Comparison of ENCODE assay signal across 8 cellular contexts in genomic region chr16:29876578-29877249, GRCh38. TPM values are rescaled to one million over a fixed set of nuclear protein-coding genes. Genes with fewer than 3 reads are reported as not detected.
DNase-seq lines count a peak whose midpoint lies in the region; ATAC-seq and TF ChIP-seq lines count a peak whose summit lies in the region.

No MANE protein-coding gene starts in this region.

- H3K9me3 ChIP-seq in stomach: no peaks in the 10 kb centered on the region

- H3K79me2 ChIP-seq in KMS-11 (ENCODE audit: insufficient read depth, low read depth): no peaks in the 10 kb centered on the region

- H3K4me1 ChIP-seq in KMS-11 (ENCODE audit: low read depth, poor library complexity, severe bottlenecking) (no peaks in the 10 kb centered on the region), stomach (peaks cover 0 to 13% (median 9%) of the 10 kb centered on the region in 4 donors)

- H3K4me2 ChIP-seq in KMS-11: peak overlapping the region; percentile 41; the same call in 1 of the 2 replicates

- H3K27me3 ChIP-seq in KMS-11 (ENCODE audit: insufficient read depth, low read depth) (peaks cover 15% of the 10 kb centered on the region; the same call in 1 of the 2 replicates), stomach (peaks cover 0 to 60% (median 19%) of the 10 kb centered on the region in 3 donors)

- no peaks in the 10 kb centered on the region for H4K20me1 ChIP-seq in KMS-11 (ENCODE audit: insufficient read depth)

- no peak for TF ChIP-seq EP300 in stomach (IDR thresholded peaks at IDR 0.05)

- TF ChIP-seq POLR2A in stomach (IDR thresholded peaks at IDR 0.05): no peak

- H2AFZ ChIP-seq in KMS-11 (ENCODE audit: low read depth): peak overlapping the region; percentile 62

- no peak overlapping the region for H3K27ac ChIP-seq in KMS-11
- H3K27ac ChIP-seq in stomach: no peak overlapping the region

- ATAC-seq in HG03460 (IDR thresholded peaks at IDR 0.05; ENCODE audit: unreplicated experiment): no peak

- 19 to 37% (median 31%) methylated on average over 34 to 47 of the region's 47 CpGs for WGBS in stomach, 5 donors

- intact Hi-C loops in stomach (cut with DNase I; ENCODE audit: low total_unique reads): no loop called here

- H3K36me3 ChIP-seq in KMS-11 (ENCODE audit: insufficient read depth): no peaks in the 10 kb centered on the region
- H3K36me3 ChIP-seq in stomach: peaks cover 0 to 3% (median 0%) of the 10 kb centered on the region in 4 donors

- peak; percentile 17 for DNase-seq in activated gamma-delta T cell treated with anti-CD3 and anti-CD28 coated beads, Interleukin-2, amount 50 U/mL, for 16 hours (ENCODE audit: low read depth)
- DNase-seq in iPS-NIHi7 (ENCODE audit: extremely low spot score) (peak; percentile 54), stomach (no peak), mesenteric fat pad (ENCODE audit: low spot score) (no peak), GOT3 (lab: John Stamatoyannopoulos, UW) (no peak), NCI-H524 treated with DMSO at 0.1 percent for 48 hours (lab: John Stamatoyannopoulos, UW) (no peak)

- TF ChIP-seq CTCF in KMS-11 (conservative IDR thresholded peaks at IDR 0.05; ENCODE audit: low read depth, low read length): no peak
- TF ChIP-seq CTCF in stomach (IDR thresholded peaks at IDR 0.05): no peak

- H3K9ac ChIP-seq in KMS-11: no peak overlapping the region

- H3K4me3 ChIP-seq in KMS-11 (IDR thresholded peaks at IDR 0.05; ENCODE audit: insufficient read depth, low read depth, low read length) (no peak overlapping the region), stomach (peak overlapping the region in 3 of 4 donors; percentile 17 to 37 (median 32))

RNA-seq across cellular contexts. Expression of gene CDIPT, which starts 13.7 kb away (rescaled TPM):
- total RNA-seq in stomach (10 to 100 TPM in 4 of 5 donors, 1 to 10 TPM in 1; 2.3 to 91.5 (median 54.5) TPM), mesenteric fat pad (117 TPM)
- 10 to 100 TPM; 51.6 to 72.6 (median 53.9) TPM for polyA plus RNA-seq in stomach

RNA-seq across cellular contexts. Expression of gene SEZ6L2, which starts 22.6 kb away (rescaled TPM):
- total RNA-seq in stomach (10 to 100 TPM in 2 of 5 donors, 1 to 10 TPM in 2, not detected in 1; 6.2 to 31.4 (median 12.0) TPM), mesenteric fat pad (1.1 TPM)
- 1 to 10 TPM; 1.5 to 7.7 (median 7.6) TPM for polyA plus RNA-seq in stomach

RNA-seq across cellular contexts. Expression of gene ASPHD1, which starts 23.6 kb away (rescaled TPM):
- total RNA-seq in stomach (10 to 100 TPM in 1 of 5 donors, 1 to 10 TPM in 2, not detected in 2; 4.5 to 11.0 (median 8.4) TPM), mesenteric fat pad (0.67 TPM)
- 10 to 100 TPM; 11.6 to 29.8 (median 15.7) TPM for polyA plus RNA-seq in stomach

RNA-seq across cellular contexts. Expression of gene KCTD13, which starts 49.3 kb away (rescaled TPM):
- 100 to 1,000 TPM in 1 of 5 donors, 10 to 100 TPM in 4; 15.4 to 182 (median 35.3) TPM for total RNA-seq in stomach
- polyA plus RNA-seq in stomach: 10 to 100 TPM in 1 of 3 donors, 1 to 10 TPM in 2; 6.3 to 14.3 (median 7.4) TPM
- 15.7 TPM for total RNA-seq in mesenteric fat pad

RNA-seq across cellular contexts. Expression of gene MVP, which starts 56.5 kb away (rescaled TPM):
- total RNA-seq in stomach (100 to 1,000 TPM in 4 of 5 donors, 10 to 100 TPM in 1; 92.2 to 453 (median 154) TPM), mesenteric fat pad (150 TPM)
- 100 to 1,000 TPM; 101 to 122 (median 116) TPM for polyA plus RNA-seq in stomach

Comparison
In these comparisons a context has a peak if more than half of its experiments do, and no peak if none do; other contexts are left out.
1. DNase-seq: peak in activated gamma-delta T cell treated with anti-CD3 and anti-CD28 coated beads, Interleukin-2, amount 50 U/mL, for 16 hours (single experiment) and iPS-NIHi7 (single experiment); none in stomach (single experiment), mesenteric fat pad (single experiment), GOT3 (single experiment) and NCI-H524 treated with DMSO at 0.1 percent for 48 hours (single experiment).